Comparison of ENCODE assay signal across 26 cellular contexts in the genomic region with DNA sequence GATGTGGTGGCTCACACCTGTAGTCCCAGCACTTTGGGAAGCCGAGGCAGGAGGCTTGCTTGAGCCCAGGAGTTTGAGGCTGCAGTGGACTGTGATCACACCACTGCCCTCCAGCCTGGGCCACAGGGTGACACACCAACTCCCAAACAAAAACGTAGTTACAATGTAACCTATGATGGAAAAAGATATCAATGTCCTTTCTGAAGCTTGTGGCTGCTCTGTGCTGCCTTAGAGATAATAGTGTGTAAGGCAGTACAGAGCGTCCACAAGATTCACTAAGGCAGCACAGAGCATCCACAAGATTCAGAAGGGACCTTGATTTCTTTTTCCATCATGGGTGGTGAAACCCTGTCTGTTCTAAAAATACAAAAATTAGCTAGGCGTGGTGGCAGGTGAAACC. TPM values are rescaled to one million over a fixed set of nuclear protein-coding genes. Genes with fewer than 3 reads are reported as not detected.
A peak's percentile ranks its signal among the peaks of the same experiment; 100 is the strongest.
DNase-seq lines count a peak whose midpoint lies in the region; ATAC-seq, FAIRE-seq and TF ChIP-seq lines count a peak whose summit lies in the region.
"Had no signal": no experiment of that assay in that cellular context is flagged by ENCODE, and none has a peak within 500 bp of the region (broad histone marks: within the 10 kb centered on the region; RNA-seq: fewer than 3 reads in every experiment).

No MANE protein-coding gene starts in this region.

- TF ChIP-seq POLR2A in HepG2 (IDR thresholded peaks at IDR 0.05; ENCODE audit: insufficient read depth in 1 of 2, low read depth in 2 of 2, low read length in 2 of 2) (no peak), right lobe of liver (IDR thresholded peaks at IDR 0.05) (no peak)

- FAIRE-seq in HepG2 (lab: Jason Lieb, UNC) = no peak
- FAIRE-seq: A549, D721Med, GM12878, GM19239, H1 had no signal

- no peak for ATAC-seq in Right ventricle myocardium inferior
- ATAC-seq in HepG2 = peak; percentile 65
- no peak for ATAC-seq in right lobe of liver
- peak in 1 of 4 donors; percentile 4 for ATAC-seq in psoas muscle
- ATAC-seq: GM12878 had no signal

- no peaks in the 10 kb centered on the region for H4K20me1 ChIP-seq in HepG2 (ENCODE audit: insufficient read depth, low read length)
- H4K20me1 ChIP-seq: BLaER1 treated with 17β-estradiol and CSF1 and Interleukin-3, amounts not matched to agents 10 nM and 100 nM had no signal

- WGBS in HepG2 (ENCODE audit: low lambda C conversion rate) = 25% methylated on average over 4 of the region's 4 CpGs
- 68% methylated on average over 4 of the region's 4 CpGs for WGBS in right lobe of liver (ENCODE audit: insufficient coverage, low coverage, low lambda C conversion rate, missing lambda C conversion rate)
- 78 to 90% (median 85%) methylated on average over 4 of the region's 4 CpGs for WGBS in psoas muscle, 3 donors

- no peaks in the 10 kb centered on the region for H3K36me3 Mint-ChIP-seq in activated CD4-positive, alpha-beta memory T cell treated with anti-CD3 and anti-CD28 coated beads for 36 hours
- H3K36me3 Mint-ChIP-seq: CD14-positive monocyte; CD8-positive, alpha-beta memory T cell had no signal

- no peaks in the 10 kb centered on the region for H3K4me1 Mint-ChIP-seq in activated CD4-positive, alpha-beta memory T cell treated with anti-CD3 and anti-CD28 coated beads for 36 hours (ENCODE audit: low read depth)
- H3K4me1 Mint-ChIP-seq: CD14-positive monocyte; CD8-positive, alpha-beta memory T cell had no signal

- CTCF ChIA-PET in HepG2 (lab: Yijun Ruan, JAX; ENCODE audit: low intra/inter-chr PET ratio, low total read pairs) = no interaction called here
- CTCF ChIA-PET in activated CD4-positive, alpha-beta memory T cell treated with anti-CD3 and anti-CD28 coated beads for 36 hours (lab: Charles Lee) = interaction anchor here (0.6 kb wide), 1 partner anchor 31 kb away, joined by 3 read pairs; no protein-coding TSS in a partner anchor

- peaks cover 51% of the 10 kb centered on the region for H3K36me3 ChIP-seq in left ventricle myocardium inferior
- H3K36me3 ChIP-seq in HepG2 (replicated peaks in 1 of 2; ENCODE audit: control insufficient read depth in 1 of 2, insufficient read depth in 2 of 2, low read length in 2 of 2) = no peaks in the 10 kb centered on the region
- no peaks in the 10 kb centered on the region for H3K36me3 ChIP-seq in right lobe of liver
- H3K36me3 ChIP-seq in psoas muscle (ENCODE audit: insufficient read depth in 1 of 2, low read depth in 1 of 2) = peaks cover 0 to 90% of the 10 kb centered on the region in 2 donors
- H3K36me3 ChIP-seq: BE2C; BLaER1 treated with 17β-estradiol and CSF1 and Interleukin-3, amounts not matched to agents 10 nM and 100 nM had no signal

- H3K4me2 ChIP-seq in HepG2 (ENCODE audit: low read depth, low read length) = no peak overlapping the region
- H3K4me2 ChIP-seq: A549 had no signal

- no TSS peak for BruUV-seq in HepG2 (replicated peaks; lab: Mats Ljungman, UMichigan)

- no peak overlapping the region for H3K4me3 Mint-ChIP-seq in activated CD4-positive, alpha-beta memory T cell treated with anti-CD3 and anti-CD28 coated beads for 36 hours
- H3K4me3 Mint-ChIP-seq: CD14-positive monocyte; CD4-positive, alpha-beta T cell; CD8-positive, alpha-beta memory T cell had no signal

- H3K4me3 ChIP-seq in left ventricle myocardium inferior (no peak overlapping the region), HepG2 (replicated peaks in 1 of 3; ENCODE audit: insufficient read depth in 1 of 3, low read depth in 2 of 3, low read length in 3 of 3) (no peak overlapping the region), right lobe of liver (no peak overlapping the region), psoas muscle (no peak overlapping the region)
- H3K4me3 ChIP-seq: A549; BLaER1 treated with 17β-estradiol and CSF1 and Interleukin-3, amounts not matched to agents 10 nM and 100 nM; GM12878; GM23248 had no signal

- H3K79me2 ChIP-seq in HepG2 (ENCODE audit: insufficient read depth, low read length) = no peaks in the 10 kb centered on the region

- TF ChIP-seq CTCF in left ventricle myocardium inferior (IDR thresholded peaks at IDR 0.05; ENCODE audit: borderline replicate concordance) (no peak), HepG2 (CRISPR knock-in tag; IDR thresholded peaks at IDR 0.05) (no peak), right lobe of liver (IDR thresholded peaks at IDR 0.05) (no peak), psoas muscle (IDR thresholded peaks at IDR 0.05) (no peak)

- no peaks in the 10 kb centered on the region for H3K27me3 ChIP-seq in left ventricle myocardium inferior (ENCODE audit: low read depth)
- H3K27me3 ChIP-seq in HepG2 (ENCODE audit: control insufficient read depth in 1 of 2, insufficient read depth in 2 of 2, low read length in 2 of 2) = peaks cover 0 to 25% of the 10 kb centered on the region in 2 experiments; a peak in 3 of 5 replicates
- no peaks in the 10 kb centered on the region for H3K27me3 ChIP-seq in right lobe of liver
- H3K27me3 ChIP-seq in psoas muscle (ENCODE audit: insufficient read depth in 3 of 3, low read length in 2 of 3) = no peaks in the 10 kb centered on the region
- H3K27me3 ChIP-seq: BE2C; BLaER1 treated with 17β-estradiol and CSF1 and Interleukin-3, amounts not matched to agents 10 nM and 100 nM had no signal

- no peak for DNase-seq in left ventricle myocardium inferior
- DNase-seq in Right ventricle myocardium inferior (ENCODE audit: missing footprints) = no peak
- DNase-seq in HepG2 (ENCODE audit: low spot score) = no peak
- DNase-seq in right lobe of liver = no peak
- no peak for DNase-seq in psoas muscle
- DNase-seq in activated CD4-positive, alpha-beta memory T cell treated with anti-CD3 and anti-CD28 coated beads for 36 hours = no peak
- no peak for DNase-seq in stimulated activated CD4-positive, alpha-beta T cell treated with anti-CD3 and anti-CD28 coated beads, Interleukin-12 subunit alpha, Interleukin-12 subunit beta, amount 100 ng/mL, for 4 hours
- DNase-seq: 8988T; ACHN; AML-193; BE2C; CD4-positive, alpha-beta T cell; CD8-positive, alpha-beta memory T cell; DMS 273 treated with DMSO at 0.1 percent for 48 hours; DMS79; GDM1; GM23248; H7; HCEC 1CT had no signal

- H3K9me3 ChIP-seq in left ventricle myocardium inferior (replicated peaks) = no peaks in the 10 kb centered on the region
- no peaks in the 10 kb centered on the region for H3K9me3 ChIP-seq in HepG2 (ENCODE audit: low read length)
- H3K9me3 ChIP-seq in right lobe of liver = no peaks in the 10 kb centered on the region
- no peaks in the 10 kb centered on the region for H3K9me3 ChIP-seq in psoas muscle
- H3K9me3 ChIP-seq: A549, BE2C had no signal

- no peaks in the 10 kb centered on the region for H3K9me3 Mint-ChIP-seq in activated CD4-positive, alpha-beta memory T cell treated with anti-CD3 and anti-CD28 coated beads for 36 hours
- H3K9me3 Mint-ChIP-seq: CD4-positive, alpha-beta T cell had no signal

- POLR2A ChIA-PET in HepG2 (lab: Yijun Ruan, JAX) = no interaction called here
- POLR2A ChIA-PET in activated CD4-positive, alpha-beta memory T cell treated with anti-CD3 and anti-CD28 coated beads for 36 hours (lab: Charles Lee) = no interaction called here

- TF ChIP-seq EP300 in HepG2 (IDR thresholded peaks at IDR 0.05; ENCODE audit: low read depth in 2 of 2, low read length in 2 of 2) (no peak), HepG2 (CRISPR knock-in tag; IDR thresholded peaks at IDR 0.05; ENCODE audit: borderline replicate concordance) (no peak)

- intact Hi-C loops in left ventricle myocardium inferior (cut with micrococcal nuclease) (no loop called here), Right ventricle myocardium inferior (cut with DNase I) (no loop called here), HepG2 (cut with micrococcal nuclease; ENCODE audit: unreplicated experiment) (no loop called here), right lobe of liver (cut with DNase I) (no loop called here), psoas muscle (cut with DNase I) (loop anchor here in 1 of 2 donors (10.0 kb wide), 1 partner anchor 124 kb away; a partner anchor contains a TSS)
- intact Hi-C loops in activated CD4-positive, alpha-beta memory T cell treated with anti-CD3 and anti-CD28 coated beads for 36 hours (cut with micrococcal nuclease) = no loop called here

- no peak overlapping the region for H2AFZ ChIP-seq in HepG2 (ENCODE audit: low read length)
- H2AFZ ChIP-seq: GM23248 had no signal

- in situ Hi-C loops in HepG2 (cut with HindIII; ENCODE audit: extremely low pct_ligation_motif_present, low pct_unique_long_range_greater_than_20kb) = no loop called here

- H3K27ac ChIP-seq in left ventricle myocardium inferior (replicated peaks) (peak overlapping the region; percentile 68), HepG2 (ENCODE audit: extremely low read length, insufficient read depth, low read length) (no peak overlapping the region), right lobe of liver (no peak overlapping the region), psoas muscle (peak overlapping the region; percentile 70)
- H3K27ac ChIP-seq: A549; BLaER1 treated with 17β-estradiol and CSF1 and Interleukin-3, amounts not matched to agents 10 nM and 100 nM; GM23248 had no signal

- TF ChIP-seq RAD21 in HepG2 (CRISPR knock-in tag; IDR thresholded peaks at IDR 0.05) = no peak

- H3K4me1 ChIP-seq in left ventricle myocardium inferior (peaks cover 73% of the 10 kb centered on the region), HepG2 (ENCODE audit: insufficient read depth, low read length) (peaks cover 7% of the 10 kb centered on the region), right lobe of liver (no peaks in the 10 kb centered on the region), psoas muscle (no peaks in the 10 kb centered on the region)
- H3K4me1 ChIP-seq: A549, BE2C had no signal

- no peak overlapping the region for H3K27ac Mint-ChIP-seq in activated CD4-positive, alpha-beta memory T cell treated with anti-CD3 and anti-CD28 coated beads for 36 hours
- H3K27ac Mint-ChIP-seq: CD14-positive monocyte; CD4-positive, alpha-beta T cell; CD8-positive, alpha-beta memory T cell had no signal

- H3K27me3 Mint-ChIP-seq in activated CD4-positive, alpha-beta memory T cell treated with anti-CD3 and anti-CD28 coated beads for 36 hours = peaks cover 5% of the 10 kb centered on the region

- H3K9ac ChIP-seq in HepG2 (ENCODE audit: insufficient read depth, low read depth, low read length) = no peak overlapping the region
- H3K9ac ChIP-seq: BLaER1 treated with 17β-estradiol and CSF1 and Interleukin-3, amounts not matched to agents 10 nM and 100 nM; GM23248 had no signal

RNA-seq across cellular contexts. Expression of a gene that starts 42.5 kb away (rescaled TPM):
- 2,454 TPM for total RNA-seq in left ventricle myocardium inferior
- total RNA-seq in Right ventricle myocardium inferior = 2,525 TPM
- total RNA-seq in HepG2 (2016; rRNA removed; fragmentation: Illumina TruSeq; extraction: Trizol) = 0.04 and 0.25 TPM in 2 replicates
- 0.35 TPM in 1 of 2 replicates, not detected in the other for total RNA-seq in HepG2 (2016; cell fraction: cytosol; rRNA removed; fragmentation: Illumina TruSeq; extraction: Trizol; ENCODE audit: low read depth)
- total RNA-seq in HepG2 (2016; cell fraction: insoluble cytoplasmic fraction; rRNA removed; fragmentation: Illumina TruSeq; extraction: Trizol) = 0.04 and 0.24 TPM in 2 replicates
- total RNA-seq in HepG2 (2016; cell fraction: membrane; rRNA removed; fragmentation: Illumina TruSeq; extraction: Trizol) = 0.12 and 0.21 TPM in 2 replicates
- 0.06 TPM in 1 of 2 replicates, not detected in the other for total RNA-seq in HepG2 (2016; cell fraction: nucleus; rRNA removed; fragmentation: Illumina TruSeq; extraction: Trizol)
- polyA plus RNA-seq in HepG2 (2011; rRNA removed) = 0.05 and 0.13 TPM in 2 replicates
- polyA plus RNA-seq in HepG2 (2011; cell fraction: cytosol; rRNA removed) = 0.15 TPM in 2 replicates
- 0.05 and 0.37 TPM in 2 replicates for polyA plus RNA-seq in HepG2 (2011; cell fraction: nucleus; rRNA removed)
- polyA plus RNA-seq in HepG2 (2012) = 0.17 and 0.34 TPM in 2 replicates
- 0.16 and 0.25 TPM in 2 replicates for polyA plus RNA-seq in HepG2 (2016; cell fraction: cytosol; fragmentation: Illumina TruSeq; extraction: Trizol; ENCODE audit: low read depth)
- 0.10 TPM in 1 of 2 replicates, not detected in the other for polyA plus RNA-seq in HepG2 (2016; cell fraction: insoluble cytoplasmic fraction; fragmentation: Illumina TruSeq; extraction: Trizol; ENCODE audit: low read depth)
- 0.16 and 0.20 TPM in 2 replicates for polyA plus RNA-seq in HepG2 (2016; cell fraction: membrane; fragmentation: Illumina TruSeq; extraction: Trizol; ENCODE audit: low read depth)
- polyA plus RNA-seq in HepG2 (2016; cell fraction: nucleus; fragmentation: Illumina TruSeq; extraction: Trizol; ENCODE audit: insufficient read depth, low read depth) = 0.15 and 0.20 TPM in 2 replicates
- 0.24 TPM in 1 of 2 replicates, not detected in the other for polyA minus RNA-seq in HepG2 (2011; rRNA and poly(A)+ RNA removed; ENCODE audit: low replicate concordance)
- polyA minus RNA-seq in HepG2 (2011; cell fraction: cytosol; rRNA and poly(A)+ RNA removed) = not detected in 2 replicates
- not detected in 2 replicates for polyA minus RNA-seq in HepG2 (2011; cell fraction: nucleus; rRNA and poly(A)+ RNA removed)
- 1 to 10 TPM in 1 of 6 experiments, under 1 TPM in 4, not detected in 1; 0.29 to 1.4 (median 0.58) TPM for total RNA-seq in right lobe of liver
- 1,000 to 10,000 TPM; 2,645 to 4,645 (median 3,147) TPM for total RNA-seq in psoas muscle
- polyA plus RNA-seq in psoas muscle = 1,000 to 10,000 TPM in 1 of 3 donors, 100 to 1,000 TPM in 2; 792 to 1,560 (median 952) TPM
- total RNA-seq in activated CD4-positive, alpha-beta memory T cell treated with anti-CD3 and anti-CD28 coated beads for 36 hours = under 1 TPM in 1 of 2 experiments, not detected in 1; 0.17 TPM
- total RNA-seq: CD8-positive, alpha-beta memory T cell; GM12878; GM23248 had no signal
- polyA plus RNA-seq: A549; CD14-positive monocyte; CD8-positive, alpha-beta memory T cell; GM23248 had no signal

Comparison
In these comparisons a context has a peak if more than half of its experiments do, and no peak if none do; other contexts are left out.
1. H3K27ac ChIP-seq: peak in left ventricle myocardium inferior (single experiment) and psoas muscle (single experiment); none in HepG2 (single experiment) and right lobe of liver (0 of 3).
2. RNA of a gene that starts 42.5 kb away (total RNA-seq): 2,645 to 4,645 TPM in psoas muscle, 2,525 TPM in Right ventricle myocardium inferior (single experiment) and 2,454 TPM in left ventricle myocardium inferior (single experiment); 0.29 to 1.4 TPM in right lobe of liver, 0.17 TPM in activated CD4-positive, alpha-beta memory T cell treated with anti-CD3 and anti-CD28 coated beads for 36 hours and 0.04 to 0.35 TPM in HepG2; every median in the first group is over 1,000 times any median in the second.